ENCODE assay signal across 8 cellular contexts in genomic region chr19:11142528-11143171, GRCh38. TPM values are rescaled to one million over a fixed set of nuclear protein-coding genes. Genes with fewer than 3 reads are reported as not detected.
DNase-seq lines count a peak whose midpoint lies in the region; ATAC-seq, FAIRE-seq and TF ChIP-seq lines count a peak whose summit lies in the region.

No MANE protein-coding gene starts in this region.

- no peak for FAIRE-seq in GM12892 (lab: Jason Lieb, UNC)

- no peak overlapping the region for H3K27ac Mint-ChIP-seq in T-helper 17 cell

- peak overlapping the region; percentile 85 for H3K27ac ChIP-seq in mucosa of rectum (ENCODE audit: low read depth in 2 of 2, low read length in 2 of 2)

- TF ChIP-seq POLR2A in GM12892 (IDR thresholded peaks at IDR 0.05; ENCODE audit: low read depth, low read length) = no peak

- H3K9me3 ChIP-seq in mucosa of rectum (ENCODE audit: control insufficient read depth in 2 of 2, low read length in 2 of 2) (no peaks in the 10 kb centered on the region), T-helper 17 cell (ENCODE audit: control insufficient read depth, low read length, poor library complexity, severe bottlenecking) (no peaks in the 10 kb centered on the region)

- H3K4me3 Mint-ChIP-seq in T-helper 17 cell = no peak overlapping the region

- peak overlapping the region; percentile 47 to 52 for H3K9ac ChIP-seq in mucosa of rectum (ENCODE audit: low read depth in 1 of 2, low read length in 2 of 2)

- DNase-seq in EL (peak; percentile 96), RPMI7951 (ENCODE audit: low read depth) (peak; percentile 95), GM12892 (ENCODE audit: insufficient read length) (no peak), T-helper 2 cell (no peak), T-helper 17 cell (no peak)

- H3K36me3 Mint-ChIP-seq in T-helper 17 cell (ENCODE audit: low read depth) = no peaks in the 10 kb centered on the region

- H3K4me1 Mint-ChIP-seq in T-helper 17 cell = peaks cover 6% of the 10 kb centered on the region

- H3K27me3 ChIP-seq in mucosa of rectum (ENCODE audit: control insufficient read depth in 2 of 2, insufficient read depth in 2 of 2, low read length in 2 of 2) = peaks cover 0 to 3% of the 10 kb centered on the region in 2 donors

- H3K36me3 ChIP-seq in mucosa of rectum (ENCODE audit: control insufficient read depth in 2 of 2, insufficient read depth in 2 of 2, low read length in 2 of 2) = no peaks in the 10 kb centered on the region

- ATAC-seq in esophagus mucosa (peak; percentile 67), GM21619 (IDR thresholded peaks at IDR 0.05; ENCODE audit: unreplicated experiment) (no peak), T-helper 17 cell (no peak)

- H3K4me1 ChIP-seq in mucosa of rectum (ENCODE audit: control insufficient read depth in 2 of 2, insufficient read depth in 2 of 2, low read length in 2 of 2) = peaks cover 20 to 37% of the 10 kb centered on the region in 2 donors

- H3K4me3 ChIP-seq in mucosa of rectum (ENCODE audit: low read length in 2 of 2) = peak overlapping the region in 1 of 2 donors; percentile 13

- no peaks in the 10 kb centered on the region for H3K27me3 Mint-ChIP-seq in T-helper 17 cell

RNA-seq across cellular contexts. Expression of gene SPC24, which starts 12.9 kb away (rescaled TPM):
- 57.7 and 85.1 TPM in 2 replicates for total RNA-seq in RPMI7951 (2014; rRNA removed; shearing (Covaris generic))
- 17.1 TPM for total RNA-seq in esophagus mucosa
- 20.6 TPM for polyA plus RNA-seq in GM12892 (2012; ENCODE audit: missing spikeins)
- under 1 TPM; 0.62 to 0.89 TPM for total RNA-seq in T-helper 17 cell

RNA-seq across cellular contexts. Expression of gene LDLR, which starts 53.4 kb away (rescaled TPM):
- 44.0 and 46.7 TPM in 2 replicates for total RNA-seq in RPMI7951 (2014; rRNA removed; shearing (Covaris generic))
- total RNA-seq in esophagus mucosa (117 TPM), T-helper 17 cell (100 to 1,000 TPM in 1 of 2 donors, 10 to 100 TPM in 1; 98.2 to 139 TPM)
- polyA plus RNA-seq in GM12892 (2012; ENCODE audit: missing spikeins) = 17.7 TPM

RNA-seq across cellular contexts. Expression of gene KANK2, which starts 54.7 kb away (rescaled TPM):
- 88.9 and 115 TPM in 2 replicates for total RNA-seq in RPMI7951 (2014; rRNA removed; shearing (Covaris generic))
- total RNA-seq in esophagus mucosa = 8.9 TPM
- polyA plus RNA-seq in GM12892 (2012; ENCODE audit: missing spikeins) = 12.1 TPM
- under 1 TPM; 0.63 to 0.72 TPM for total RNA-seq in T-helper 17 cell

Comparison
In these comparisons a context has a peak if more than half of its experiments do, and no peak if none do; other contexts are left out.
1. DNase-seq: peak in EL (single experiment) and RPMI7951 (single experiment); none in GM12892 (single experiment), T-helper 2 cell (0 of 5) and T-helper 17 cell (0 of 3).